ENCODE assay signal across 8 cellular contexts in the genomic region with DNA sequence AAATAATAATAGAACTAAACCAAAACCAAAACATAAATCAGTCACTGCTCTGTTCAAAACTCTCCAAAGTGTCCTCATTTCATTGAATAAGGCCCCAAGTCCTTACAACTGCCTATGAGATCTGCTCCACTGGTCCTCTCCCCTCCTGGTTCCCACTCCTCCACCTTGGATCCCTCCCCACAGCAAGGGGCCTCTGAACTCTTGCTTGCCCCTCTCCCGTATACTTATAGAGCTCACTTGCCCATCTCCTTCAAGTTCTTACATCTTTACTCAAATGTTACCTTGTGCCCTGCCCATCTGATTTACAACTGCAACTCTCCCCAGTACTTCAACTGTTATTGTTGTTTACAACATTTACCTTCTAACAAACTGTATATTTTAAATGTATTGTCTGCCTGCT. TPM values are rescaled to one million over a fixed set of nuclear protein-coding genes. Genes with fewer than 3 reads are reported as not detected.
DNase-seq lines count a peak whose midpoint lies in the region; ATAC-seq and TF ChIP-seq lines count a peak whose summit lies in the region.

No MANE protein-coding gene starts in this region.

- peak overlapping the region; percentile 88 for H3K4me3 Mint-ChIP-seq in activated T-cell treated with anti-CD3 and anti-CD28 coated beads, Interleukin-2, amount 50 U/mL, for 4 hours
- H3K4me3 Mint-ChIP-seq in activated naive CD8-positive, alpha-beta T cell treated with anti-CD3 and anti-CD28 coated beads, Interleukin-2, amount 10 ng/mL, durations not matched to agents 7 days and 5 days: peak overlapping the region; percentile 77

- peaks cover 0 to 23% of the 10 kb centered on the region in 2 donors for H3K36me3 ChIP-seq in left lung
- H3K36me3 ChIP-seq in tibial artery: peaks cover 0 to 43% (median 22%) of the 10 kb centered on the region in 3 donors

- peaks cover 33% of the 10 kb centered on the region for H3K4me1 Mint-ChIP-seq in activated T-cell treated with anti-CD3 and anti-CD28 coated beads, Interleukin-2, amount 50 U/mL, for 4 hours (ENCODE audit: low read depth)
- peaks cover 27% of the 10 kb centered on the region for H3K4me1 Mint-ChIP-seq in activated naive CD8-positive, alpha-beta T cell treated with anti-CD3 and anti-CD28 coated beads, Interleukin-2, amount 10 ng/mL, durations not matched to agents 7 days and 5 days

- POLR2A ChIA-PET in activated naive CD8-positive, alpha-beta T cell treated with anti-CD3 and anti-CD28 coated beads, Interleukin-2, amount 10 ng/mL, durations not matched to agents 7 days and 5 days (lab: Charles Lee): interaction anchor here (0.7 to 2.5 kb wide), 4 partner anchors 18 to 47 kb away, joined by 3 to 20 read pairs (median 6); partner anchors contain the start of gene AEBP1

- intact Hi-C loops in left lung (cut with DNase I): no loop called here
- intact Hi-C loops in tibial artery (cut with DNase I; ENCODE audit: low total_unique reads): no loop called here

- peaks cover 3% of the 10 kb centered on the region for H3K27me3 Mint-ChIP-seq in activated T-cell treated with anti-CD3 and anti-CD28 coated beads, Interleukin-2, amount 50 U/mL, for 4 hours (ENCODE audit: low read depth)
- H3K27me3 Mint-ChIP-seq in activated naive CD8-positive, alpha-beta T cell treated with anti-CD3 and anti-CD28 coated beads, Interleukin-2, amount 10 ng/mL, durations not matched to agents 7 days and 5 days: peaks cover 17% of the 10 kb centered on the region

- H3K27ac Mint-ChIP-seq in activated naive CD8-positive, alpha-beta T cell treated with anti-CD3 and anti-CD28 coated beads, Interleukin-2, amount 10 ng/mL, durations not matched to agents 7 days and 5 days: peak overlapping the region; percentile 53

- TF ChIP-seq CTCF in left lung (IDR thresholded peaks at IDR 0.05) (no peak), tibial artery (IDR thresholded peaks at IDR 0.05) (no peak)

- no peaks in the 10 kb centered on the region for H3K9me3 ChIP-seq in left lung
- no peaks in the 10 kb centered on the region for H3K9me3 ChIP-seq in tibial artery

- H3K36me3 Mint-ChIP-seq in activated T-cell treated with anti-CD3 and anti-CD28 coated beads, Interleukin-2, amount 50 U/mL, for 4 hours (ENCODE audit: insufficient read depth): peaks cover 35% of the 10 kb centered on the region
- H3K36me3 Mint-ChIP-seq in activated naive CD8-positive, alpha-beta T cell treated with anti-CD3 and anti-CD28 coated beads, Interleukin-2, amount 10 ng/mL, durations not matched to agents 7 days and 5 days: peaks cover 21% of the 10 kb centered on the region

- no peak for DNase-seq in activated T-cell treated with anti-CD3 and anti-CD28 coated beads, Interleukin-2, amount 50 U/mL, for 4 hours
- no peak for DNase-seq in activated T-cell treated with anti-CD3 and anti-CD28 coated beads, Interleukin-2, amount 50 U/mL, for 1 hour
- DNase-seq in activated naive CD8-positive, alpha-beta T cell treated with anti-CD3 and anti-CD28 coated beads, Interleukin-2, amount 10 ng/mL, durations not matched to agents 7 days and 5 days: no peak
- DNase-seq in left lung (no peak), tibial artery (no peak), AML-193 (lab: John Stamatoyannopoulos, UW) (no peak)
- DNase-seq in stimulated activated naive CD4-positive, alpha-beta T cell (lab: John Stamatoyannopoulos, UW): no peak

- H3K4me1 ChIP-seq in left lung (peaks cover 9 to 32% of the 10 kb centered on the region in 2 donors), tibial artery (peaks cover 0 to 27% (median 17%) of the 10 kb centered on the region in 4 donors)

- peak overlapping the region; percentile 66 to 82 for H3K27ac ChIP-seq in left lung
- H3K27ac ChIP-seq in tibial artery: peak overlapping the region; percentile 83 to 90

- no peak for ATAC-seq in activated T-cell treated with anti-CD3 and anti-CD28 coated beads, Interleukin-2, amount 50 U/mL, for 4 hours
- ATAC-seq in activated naive CD8-positive, alpha-beta T cell treated with anti-CD3 and anti-CD28 coated beads, Interleukin-2, amount 10 ng/mL, durations not matched to agents 7 days and 5 days (ENCODE audit: low read depth): no peak
- no peak for ATAC-seq in left lung
- ATAC-seq in HG02642 (IDR thresholded peaks at IDR 0.05; ENCODE audit: poor library complexity, unreplicated experiment): no peak

- no peaks in the 10 kb centered on the region for H3K9me3 Mint-ChIP-seq in activated T-cell treated with anti-CD3 and anti-CD28 coated beads, Interleukin-2, amount 50 U/mL, for 4 hours
- peaks cover 2% of the 10 kb centered on the region for H3K9me3 Mint-ChIP-seq in activated naive CD8-positive, alpha-beta T cell treated with anti-CD3 and anti-CD28 coated beads, Interleukin-2, amount 10 ng/mL, durations not matched to agents 7 days and 5 days

- H3K27me3 ChIP-seq in left lung (no peaks in the 10 kb centered on the region), tibial artery (no peaks in the 10 kb centered on the region)

- H3K4me3 ChIP-seq in left lung (peak overlapping the region; percentile 75 to 87), tibial artery (peak overlapping the region; percentile 76 to 83)

RNA-seq across cellular contexts. Expression of gene POLD2, which starts 0.8 kb away (rescaled TPM):
- total RNA-seq in activated T-cell treated with anti-CD3 and anti-CD28 coated beads, Interleukin-2, amount 50 U/mL, for 4 hours: 100 to 1,000 TPM; 336 to 373 (median 346) TPM
- 10 to 100 TPM; 99.3 to 99.4 TPM for total RNA-seq in activated naive CD8-positive, alpha-beta T cell treated with anti-CD3 and anti-CD28 coated beads, Interleukin-2, amount 10 ng/mL, durations not matched to agents 7 days and 5 days
- 100 to 1,000 TPM in 1 of 2 donors, 10 to 100 TPM in 1; 68.3 to 115 TPM for total RNA-seq in left lung

RNA-seq across cellular contexts. Expression of gene AEBP1, which starts 18.4 kb away (rescaled TPM):
- 10 to 100 TPM; 26.7 to 36.3 (median 35.7) TPM for total RNA-seq in activated T-cell treated with anti-CD3 and anti-CD28 coated beads, Interleukin-2, amount 50 U/mL, for 4 hours
- total RNA-seq in activated naive CD8-positive, alpha-beta T cell treated with anti-CD3 and anti-CD28 coated beads, Interleukin-2, amount 10 ng/mL, durations not matched to agents 7 days and 5 days: 10 to 100 TPM; 21.5 to 22.0 TPM
- total RNA-seq in left lung: 100 to 1,000 TPM; 167 to 195 TPM

RNA-seq across cellular contexts. Expression of gene MYL7, which starts 18.6 kb away (rescaled TPM):
- under 1 TPM in 1 of 3 donors, not detected in 2; 0.55 TPM for total RNA-seq in activated T-cell treated with anti-CD3 and anti-CD28 coated beads, Interleukin-2, amount 50 U/mL, for 4 hours
- not detected for total RNA-seq in activated naive CD8-positive, alpha-beta T cell treated with anti-CD3 and anti-CD28 coated beads, Interleukin-2, amount 10 ng/mL, durations not matched to agents 7 days and 5 days
- 1 to 10 TPM; 1.5 to 1.8 TPM for total RNA-seq in left lung

RNA-seq across cellular contexts. Expression of gene POLM, which starts 40.2 kb away (rescaled TPM):
- 10 to 100 TPM; 33.0 to 45.1 (median 37.7) TPM for total RNA-seq in activated T-cell treated with anti-CD3 and anti-CD28 coated beads, Interleukin-2, amount 50 U/mL, for 4 hours
- 10 to 100 TPM; 51.0 to 54.5 TPM for total RNA-seq in activated naive CD8-positive, alpha-beta T cell treated with anti-CD3 and anti-CD28 coated beads, Interleukin-2, amount 10 ng/mL, durations not matched to agents 7 days and 5 days
- total RNA-seq in left lung: 10 to 100 TPM; 16.7 to 26.4 TPM

RNA-seq across cellular contexts. Expression of gene PGAM2, which starts 57.2 kb away (rescaled TPM):
- under 1 TPM in 1 of 3 donors, not detected in 2; 0.24 TPM for total RNA-seq in activated T-cell treated with anti-CD3 and anti-CD28 coated beads, Interleukin-2, amount 50 U/mL, for 4 hours
- 1 to 10 TPM in 1 of 2 experiments, under 1 TPM in 1; 0.74 to 2.1 TPM for total RNA-seq in activated naive CD8-positive, alpha-beta T cell treated with anti-CD3 and anti-CD28 coated beads, Interleukin-2, amount 10 ng/mL, durations not matched to agents 7 days and 5 days
- total RNA-seq in left lung: under 1 TPM in 1 of 2 donors, not detected in 1; 0.79 TPM

Comparison
In these comparisons a context has a peak if more than half of its experiments do, and no peak if none do; other contexts are left out.
1. RNA of gene AEBP1, which starts 18.4 kb away (total RNA-seq): 167 to 195 TPM in left lung; 26.7 to 36.3 TPM in activated T-cell treated with anti-CD3 and anti-CD28 coated beads, Interleukin-2, amount 50 U/mL, for 4 hours and 21.5 to 22.0 TPM in activated naive CD8-positive, alpha-beta T cell treated with anti-CD3 and anti-CD28 coated beads, Interleukin-2, amount 10 ng/mL, durations not matched to agents 7 days and 5 days; every median in the first group is over 4 times any median in the second.